ENCODE assay signal across 6 cellular contexts in genomic region chr5:69416180-69416579, GRCh38. TPM values are rescaled to one million over a fixed set of nuclear protein-coding genes. Genes with fewer than 3 reads are reported as not detected.
A peak's percentile ranks its signal among the peaks of the same experiment; 100 is the strongest.
DNase-seq lines count a peak whose midpoint lies in the region; ATAC-seq and TF ChIP-seq lines count a peak whose summit lies in the region.

No MANE protein-coding gene starts in this region.

- peaks cover 21% of the 10 kb centered on the region for H3K36me3 Mint-ChIP-seq in activated T-helper 17 cell treated with anti-CD3 and anti-CD28 coated beads, Interleukin-2, amount 50 U/mL, for 72 hours (ENCODE audit: low read depth)

- no peaks in the 10 kb centered on the region for H3K9me3 ChIP-seq in mucosa of stomach (ENCODE audit: control insufficient read depth, low read length)
- H3K9me3 ChIP-seq in heart left ventricle, result no peaks in the 10 kb centered on the region

- intact Hi-C loops in heart left ventricle (cut with DNase I), result no loop called here

- DNase-seq in HT-29 (ENCODE audit: low spot score) (peak; percentile 49), GM13976 (ENCODE audit: low spot score) (no peak), heart left ventricle (no peak), HCEC 1CT (no peak)

- WGBS in heart left ventricle, 4 donors, result 92% methylated on average over 6 of the region's 6 CpGs

- no peaks in the 10 kb centered on the region for H3K36me3 ChIP-seq in mucosa of stomach (ENCODE audit: control insufficient read depth, insufficient read depth, low read length)
- H3K36me3 ChIP-seq in heart left ventricle, result peaks cover 0 to 35% (median 16%) of the 10 kb centered on the region in 9 donors

- no peak for TF ChIP-seq POLR2A in heart left ventricle (IDR thresholded peaks at IDR 0.05)

- no peaks in the 10 kb centered on the region for H3K9me3 Mint-ChIP-seq in activated T-helper 17 cell treated with anti-CD3 and anti-CD28 coated beads, Interleukin-2, amount 50 U/mL, for 72 hours

- H3K27me3 ChIP-seq in mucosa of stomach (ENCODE audit: control insufficient read depth, insufficient read depth, low read length) (no peaks in the 10 kb centered on the region), heart left ventricle (peaks cover 0 to 8% (median 0%) of the 10 kb centered on the region in 9 donors)

- TF ChIP-seq CTCF in GM13976 (IDR thresholded peaks at IDR 0.05; ENCODE audit: borderline replicate concordance, control extremely low read depth, extremely low read depth, insufficient read depth, missing control alignments) (no peak), heart left ventricle (IDR thresholded peaks at IDR 0.05) (no peak)

- peak overlapping the region; percentile 35 for H3K4me3 Mint-ChIP-seq in activated T-helper 17 cell treated with anti-CD3 and anti-CD28 coated beads, Interleukin-2, amount 50 U/mL, for 72 hours

- H3K4me1 Mint-ChIP-seq in activated T-helper 17 cell treated with anti-CD3 and anti-CD28 coated beads, Interleukin-2, amount 50 U/mL, for 72 hours, result no peaks in the 10 kb centered on the region

- H3K27ac Mint-ChIP-seq in activated T-helper 17 cell treated with anti-CD3 and anti-CD28 coated beads, Interleukin-2, amount 50 U/mL, for 72 hours, result no peak overlapping the region

- no peak for ATAC-seq in activated T-helper 17 cell treated with anti-CD3 and anti-CD28 coated beads, Interleukin-2, amount 50 U/mL, for 72 hours (replicated peaks)
- no peak for ATAC-seq in heart left ventricle

- H3K27me3 Mint-ChIP-seq in activated T-helper 17 cell treated with anti-CD3 and anti-CD28 coated beads, Interleukin-2, amount 50 U/mL, for 72 hours, result no peaks in the 10 kb centered on the region

- no peak overlapping the region for H3K27ac ChIP-seq in heart left ventricle

- in situ Hi-C loops in GM13976 (cut with MboI; ENCODE audit: low sequenced_read_pairs, unreplicated experiment), result no loop called here

- H3K4me3 ChIP-seq in mucosa of stomach (ENCODE audit: low read length) (peak overlapping the region; percentile 99), heart left ventricle (no peak overlapping the region)

- H3K4me1 ChIP-seq in mucosa of stomach (ENCODE audit: control insufficient read depth, insufficient read depth, low read length), result peaks cover 6% of the 10 kb centered on the region
- H3K4me1 ChIP-seq in heart left ventricle, result peaks cover 0 to 10% (median 0%) of the 10 kb centered on the region in 12 donors

- peak overlapping the region; percentile 99 for H3K9ac ChIP-seq in mucosa of stomach (ENCODE audit: low read length)

RNA-seq across cellular contexts. Expression of gene MARVELD2, which starts 1.3 kb away (rescaled TPM):
- total RNA-seq in HT-29 (2014; rRNA removed; shearing (Covaris generic)), result 21.8 and 26.7 TPM in 2 replicates
- total RNA-seq in activated T-helper 17 cell treated with anti-CD3 and anti-CD28 coated beads, Interleukin-2, amount 50 U/mL, for 72 hours, result under 1 TPM; 0.37 to 0.69 TPM
- total RNA-seq in heart left ventricle, result 1 to 10 TPM in 8 of 9 donors, under 1 TPM in 1; 0.87 to 3.8 (median 1.7) TPM
- polyA plus RNA-seq in heart left ventricle, result under 1 TPM; 0.27 to 0.55 TPM

RNA-seq across cellular contexts. Expression of gene RAD17, which starts 46.6 kb away (rescaled TPM):
- total RNA-seq in HT-29 (2014; rRNA removed; shearing (Covaris generic)), result 7.2 and 14.9 TPM in 2 replicates
- 10 to 100 TPM; 25.8 to 28.2 TPM for total RNA-seq in activated T-helper 17 cell treated with anti-CD3 and anti-CD28 coated beads, Interleukin-2, amount 50 U/mL, for 72 hours
- 10 to 100 TPM; 17.4 to 25.8 (median 20.9) TPM for total RNA-seq in heart left ventricle
- 10 to 100 TPM in 1 of 2 donors, 1 to 10 TPM in 1; 6.7 to 15.6 TPM for polyA plus RNA-seq in heart left ventricle

RNA-seq across cellular contexts. Expression of gene AK6, which starts 46.9 kb away (rescaled TPM):
- 23.7 and 23.8 TPM in 2 replicates for total RNA-seq in HT-29 (2014; rRNA removed; shearing (Covaris generic))
- total RNA-seq in activated T-helper 17 cell treated with anti-CD3 and anti-CD28 coated beads, Interleukin-2, amount 50 U/mL, for 72 hours, result 10 to 100 TPM; 52.3 to 76.4 TPM
- 10 to 100 TPM; 26.2 to 43.8 (median 34.5) TPM for total RNA-seq in heart left ventricle
- 10 to 100 TPM; 42.0 to 58.9 TPM for polyA plus RNA-seq in heart left ventricle

RNA-seq across cellular contexts. Expression of gene TAF9, which starts 46.9 kb away (rescaled TPM):
- 77.5 and 82.6 TPM in 2 replicates for total RNA-seq in HT-29 (2014; rRNA removed; shearing (Covaris generic))
- total RNA-seq in activated T-helper 17 cell treated with anti-CD3 and anti-CD28 coated beads, Interleukin-2, amount 50 U/mL, for 72 hours, result 10 to 100 TPM; 60.0 to 89.0 TPM
- 10 to 100 TPM; 37.8 to 51.9 (median 48.0) TPM for total RNA-seq in heart left ventricle
- 10 to 100 TPM; 56.8 to 75.0 TPM for polyA plus RNA-seq in heart left ventricle
